ENCODE assay signal across 15 cellular contexts in the genomic region with DNA sequence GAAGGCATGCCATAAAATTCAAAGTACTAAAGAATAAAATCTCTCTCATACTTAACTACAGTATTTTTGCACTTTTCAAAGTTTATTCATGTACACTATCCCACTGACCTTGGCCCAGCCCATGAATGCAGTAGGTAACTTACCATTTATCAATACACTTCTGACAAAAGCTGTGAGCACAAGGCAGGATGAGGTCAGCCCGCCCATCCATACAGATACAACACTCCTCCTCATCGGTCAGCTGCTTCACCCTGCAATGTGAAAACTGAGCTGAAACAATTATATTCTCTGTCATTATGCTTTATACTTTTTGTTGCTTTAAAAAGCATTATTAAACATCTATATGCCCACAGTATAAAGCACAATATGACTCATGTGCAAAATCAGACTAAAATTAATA. TPM values are rescaled to one million over a fixed set of nuclear protein-coding genes. Genes with fewer than 3 reads are reported as not detected.
"Had no signal": no experiment of that assay in that cellular context is flagged by ENCODE, and none has a peak within 500 bp of the region (broad histone marks: within the 10 kb centered on the region; RNA-seq: fewer than 3 reads in every experiment).

No MANE protein-coding gene starts in this region.

- H3K4me2 ChIP-seq: neural progenitor cell had no signal

- ATAC-seq: left ventricle myocardium superior, mucosa of descending colon, right cardiac atrium, upper lobe of right lung had no signal

- H3K4me3 ChIP-seq: adrenal gland, mucosa of descending colon, neural progenitor cell, psoas muscle, thoracic aorta, upper lobe of right lung had no signal

- H3K27me3 ChIP-seq: adrenal gland, neural progenitor cell, upper lobe of right lung had no signal

- DNase-seq: activated CD4-positive, alpha-beta T cell treated with anti-CD3 and anti-CD28 coated beads, Interleukin-2, amount 50 U/mL, for 4 hours; activated gamma-delta T cell; foreskin melanocyte; left ventricle myocardium superior; mesenchymal stem cell; mucosa of descending colon; naive B cell; psoas muscle; right cardiac atrium; upper lobe of right lung had no signal

- H3K9ac ChIP-seq: neural progenitor cell had no signal

- H3K36me3 ChIP-seq: neural progenitor cell had no signal

- H3K9me3 ChIP-seq: adrenal gland, mucosa of descending colon, psoas muscle, thoracic aorta, upper lobe of right lung had no signal

- H3K4me1 ChIP-seq: neural progenitor cell had no signal

- H2AFZ ChIP-seq: neural progenitor cell had no signal

- H3K27ac ChIP-seq: adrenal gland, neural progenitor cell, psoas muscle, thoracic aorta, upper lobe of right lung had no signal

RNA-seq across cellular contexts. Expression of a gene that starts 49.6 kb away (rescaled TPM):
- total RNA-seq: activated naive CD4-positive, alpha-beta T cell treated with anti-CD3 and anti-CD28 coated beads, Interleukin-2, amount 50 U/mL, for 72 hours; kidney epithelial cell had no signal
